In genomic region chr1:115642168-115643072, GRCh38 we compare ENCODE assay signal across 8 cellular contexts. TPM values are rescaled to one million over a fixed set of nuclear protein-coding genes. Genes with fewer than 3 reads are reported as not detected.
DNase-seq lines count a peak whose midpoint lies in the region; ATAC-seq and TF ChIP-seq lines count a peak whose summit lies in the region.

No MANE protein-coding gene starts in this region.

- H3K36me3 ChIP-seq in adrenal gland (replicated peaks in 1 of 2), result no peaks in the 10 kb centered on the region
- no peaks in the 10 kb centered on the region; the same call in 1 of the 2 replicates for H3K36me3 ChIP-seq in iPS DF 6.9 (ENCODE audit: control insufficient read depth, insufficient read depth, low read length)

- H3K27me3 ChIP-seq in adrenal gland (no peaks in the 10 kb centered on the region), iPS DF 6.9 (ENCODE audit: control insufficient read depth, insufficient read depth, low read length) (no peaks in the 10 kb centered on the region; the same call in 1 of the 2 replicates)

- peak in 1 of 6 experiments; percentile 10 for TF ChIP-seq CTCF in adrenal gland (IDR thresholded peaks at IDR 0.05)

- TF ChIP-seq POLR2A in adrenal gland (IDR thresholded peaks at IDR 0.05), result no peak

- peak overlapping the region; percentile 72 to 96 (median 87) for H3K4me3 ChIP-seq in adrenal gland
- H3K4me3 ChIP-seq in iPS DF 6.9 (ENCODE audit: low read length), result peak overlapping the region; percentile 56; the same call in 1 of the 2 replicates
- peak overlapping the region; percentile 90 for H3K4me3 ChIP-seq in skeletal muscle cell (ENCODE audit: low read depth, low read length)

- ATAC-seq in GM19438 (IDR thresholded peaks at IDR 0.05; ENCODE audit: low read depth, unreplicated experiment) (peak; percentile 64), HG03432 (IDR thresholded peaks at IDR 0.05; ENCODE audit: unreplicated experiment) (peak; percentile 65)

- H3K27ac ChIP-seq in adrenal gland (peak overlapping the region in 4 of 5 donors; percentile 48 to 77 (median 68)), iPS DF 6.9 (ENCODE audit: low read length) (no peak overlapping the region)

- no peaks in the 10 kb centered on the region for H3K9me3 ChIP-seq in adrenal gland (replicated peaks in 1 of 3)
- no peaks in the 10 kb centered on the region for H3K9me3 ChIP-seq in iPS DF 6.9 (ENCODE audit: control insufficient read depth, insufficient read depth, low read length)

- H3K4me1 ChIP-seq in adrenal gland (replicated peaks in 1 of 2) (peaks cover 5 to 19% of the 10 kb centered on the region in 2 donors), iPS DF 6.9 (ENCODE audit: control insufficient read depth, insufficient read depth, low read length) (no peaks in the 10 kb centered on the region)

- 0 to 2% (median 1%) methylated on average over 9 to 78 of the region's 78 CpGs for WGBS in adrenal gland, 4 donors
- WGBS in iPS DF 6.9 (ENCODE audit: insufficient coverage, insufficient read length), result no CpG with 5 or more reads among the region's 78 CpGs

- peak; percentile 77 for DNase-seq in Daoy (ENCODE audit: low read depth)
- peak; percentile 46 for DNase-seq in NOMO-1 treated with dmso at 0.1 percent for 144 hours (lab: John Stamatoyannopoulos, UW; ENCODE audit: unreplicated experiment)
- DNase-seq in adrenal gland, result peak; percentile 45 to 68 (median 53)
- DNase-seq in iPS DF 6.9 (ENCODE audit: low read depth, low spot score), result no peak
- DNase-seq in skeletal muscle cell (ENCODE audit: low read depth), result no peak
- no peak for DNase-seq in mesenteric fat pad (ENCODE audit: low spot score)

- intact Hi-C loops in adrenal gland (cut with DNase I), result no loop called here

RNA-seq across cellular contexts. Expression of gene VANGL1, which starts 0.7 kb away (rescaled TPM):
- 20.2 and 21.8 TPM in 2 replicates for total RNA-seq in Daoy (2014; rRNA removed; shearing (Covaris generic))
- total RNA-seq in adrenal gland (10 to 100 TPM; 10.1 to 19.1 (median 11.9) TPM), mesenteric fat pad (12.5 TPM)
- polyA plus RNA-seq in adrenal gland, result 1 to 10 TPM; 2.0 to 9.9 (median 2.2) TPM

Comparison
In these comparisons a context has a peak if more than half of its experiments do, and no peak if none do; other contexts are left out.
1. DNase-seq: peak in Daoy (single experiment), NOMO-1 treated with dmso at 0.1 percent for 144 hours (single experiment) and adrenal gland (7 of 7); none in iPS DF 6.9 (single experiment), skeletal muscle cell (single experiment) and mesenteric fat pad (single experiment).
2. Peak in every context shown above with its lines, with median percentiles within 50 percentile points of each other: H3K4me3 ChIP-seq.